In the genomic region with DNA sequence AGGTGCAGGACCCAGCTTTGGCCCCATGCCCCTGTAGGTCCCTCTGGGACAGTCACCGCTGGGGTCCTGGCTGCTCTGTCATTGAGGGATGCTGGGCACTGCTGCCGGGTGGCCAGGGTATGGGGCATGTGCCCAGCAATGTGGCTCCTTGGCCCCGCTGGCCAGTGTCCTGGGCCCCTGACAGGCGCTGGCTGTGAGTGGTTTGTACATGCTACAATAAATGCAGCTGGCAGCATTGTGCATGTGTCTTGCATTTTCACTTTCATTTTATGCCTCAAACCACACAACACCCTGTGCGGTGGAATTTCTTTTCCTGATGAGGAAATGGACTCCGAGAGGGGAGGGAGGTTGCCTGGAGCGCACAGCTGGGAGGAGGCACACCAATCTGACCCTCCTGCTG, we compare ENCODE assay signal across 8 cellular contexts. TPM values are rescaled to one million over a fixed set of nuclear protein-coding genes. Genes with fewer than 3 reads are reported as not detected.
DNase-seq lines count a peak whose midpoint lies in the region; ATAC-seq and TF ChIP-seq lines count a peak whose summit lies in the region.

No MANE protein-coding gene starts in this region.

- peak; percentile 9 for DNase-seq in activated naive CD4-positive, alpha-beta T cell treated with Interleukin-2 at 50 U/mL for 16 hours
- no peak for DNase-seq in activated naive CD4-positive, alpha-beta T cell treated with anti-CD3 and anti-CD28 coated beads, Interleukin-2, amount 50 U/mL, for 16 hours
- DNase-seq in left ventricle myocardium superior (no peak), upper lobe of left lung (no peak), NCI-H146 (lab: John Stamatoyannopoulos, UW) (no peak), NCI-H1417 treated with DMSO at 0.1 percent for 48 hours (lab: John Stamatoyannopoulos, UW) (no peak)

- no peak for TF ChIP-seq POLR2A in upper lobe of left lung (IDR thresholded peaks at IDR 0.05)

- H3K9me3 Mint-ChIP-seq in T-helper 1 cell treated with Interleukin-12 subunit alpha and Interleukin-12 subunit beta and Interleukin-4 antibody, amounts not matched to agents 30 μg/mL and 1 μg/mL, for 36 hours, result no peaks in the 10 kb centered on the region

- ATAC-seq in left ventricle myocardium superior, result peak; percentile 18
- peak in 1 of 2 donors; percentile 53 for ATAC-seq in upper lobe of left lung (ENCODE audit: low FRiP score in 2 of 2)
- ATAC-seq in GM21529 (IDR thresholded peaks at IDR 0.05; ENCODE audit: unreplicated experiment), result no peak

- no peak for TF ChIP-seq CTCF in upper lobe of left lung (IDR thresholded peaks at IDR 0.05)

- peak overlapping the region; percentile 54 for H3K4me3 Mint-ChIP-seq in T-helper 1 cell treated with Interleukin-12 subunit alpha and Interleukin-12 subunit beta and Interleukin-4 antibody, amounts not matched to agents 30 μg/mL and 1 μg/mL, for 36 hours

- peaks cover 8% of the 10 kb centered on the region for H3K36me3 Mint-ChIP-seq in T-helper 1 cell treated with Interleukin-12 subunit alpha and Interleukin-12 subunit beta and Interleukin-4 antibody, amounts not matched to agents 30 μg/mL and 1 μg/mL, for 36 hours (ENCODE audit: low read depth)

- H3K9me3 ChIP-seq in upper lobe of left lung, result no peaks in the 10 kb centered on the region

- H3K4me3 ChIP-seq in upper lobe of left lung, result peak overlapping the region in 1 of 4 donors; percentile 12

- WGBS in upper lobe of left lung, 2 donors, result 45 to 51% methylated on average over 4 to 7 of the region's 7 CpGs

- intact Hi-C loops in left ventricle myocardium superior (cut with micrococcal nuclease), result no loop called here

- no peaks in the 10 kb centered on the region for H3K27me3 ChIP-seq in upper lobe of left lung

- H3K36me3 ChIP-seq in upper lobe of left lung, result peaks cover 0 to 39% (median 22%) of the 10 kb centered on the region in 4 donors

- peaks cover 14 to 26% (median 16%) of the 10 kb centered on the region in 4 donors for H3K4me1 ChIP-seq in upper lobe of left lung

- H3K27ac ChIP-seq in upper lobe of left lung, result peak overlapping the region in 3 of 4 donors; percentile 44 to 60 (median 48)

- no peak for TF ChIP-seq EP300 in upper lobe of left lung (IDR thresholded peaks at IDR 0.05)

- H3K27me3 Mint-ChIP-seq in T-helper 1 cell treated with Interleukin-12 subunit alpha and Interleukin-12 subunit beta and Interleukin-4 antibody, amounts not matched to agents 30 μg/mL and 1 μg/mL, for 36 hours (ENCODE audit: low read depth), result peaks cover under 1% of the 10 kb centered on the region

- H3K4me1 Mint-ChIP-seq in T-helper 1 cell treated with Interleukin-12 subunit alpha and Interleukin-12 subunit beta and Interleukin-4 antibody, amounts not matched to agents 30 μg/mL and 1 μg/mL, for 36 hours (ENCODE audit: low read depth), result peaks cover 25% of the 10 kb centered on the region

- peak overlapping the region; percentile 5 for H3K27ac Mint-ChIP-seq in T-helper 1 cell treated with Interleukin-12 subunit alpha and Interleukin-12 subunit beta and Interleukin-4 antibody, amounts not matched to agents 30 μg/mL and 1 μg/mL, for 36 hours

RNA-seq across cellular contexts. Expression of a gene that starts 11.5 kb away (rescaled TPM):
- 31.7 TPM for total RNA-seq in left ventricle myocardium superior
- total RNA-seq in upper lobe of left lung, result 10 to 100 TPM; 20.1 to 36.8 (median 25.6) TPM

RNA-seq across cellular contexts. Expression of a gene that starts 28.3 kb away (rescaled TPM):
- total RNA-seq in left ventricle myocardium superior (not detected), upper lobe of left lung (not detected)

RNA-seq across cellular contexts. Expression of a gene that starts 28.5 kb away (rescaled TPM):
- total RNA-seq in left ventricle myocardium superior (not detected), upper lobe of left lung (not detected)

RNA-seq across cellular contexts. Expression of a gene that starts 48.9 kb away (rescaled TPM):
- 0.50 TPM for total RNA-seq in left ventricle myocardium superior
- 1 to 10 TPM in 3 of 6 donors, under 1 TPM in 3; under 0.01 to 4.0 (median 1.3) TPM for total RNA-seq in upper lobe of left lung
